Comparison of ENCODE assay signal across 8 cellular contexts in genomic region chr1:22275626-22276395, GRCh38.
DNase-seq lines count a peak whose midpoint lies in the region; TF ChIP-seq lines count a peak whose summit lies in the region.

No MANE protein-coding gene starts in this region.

- intact Hi-C loops in thyroid gland (cut with DNase I), result no loop called here

- TF ChIP-seq CTCF in thyroid gland (IDR thresholded peaks at IDR 0.05), result peak; percentile 71 to 93 (median 76)

- no peaks in the 10 kb centered on the region for H3K9me3 ChIP-seq in thyroid gland

- peak; percentile 31 for DNase-seq in SIG-M5 treated with dmso at 0.1 percent for 504 hours (lab: John Stamatoyannopoulos, UW; ENCODE audit: unreplicated experiment)
- no peak for DNase-seq in SIG-M5 (lab: John Stamatoyannopoulos, UW)
- peak; percentile 25 for DNase-seq in NCI-H2227 treated with DMSO at 0.1 percent for 48 hours (lab: John Stamatoyannopoulos, UW)
- peak; percentile 11 to 18 for DNase-seq in activated CD4-positive, alpha-beta T cell treated with anti-CD3 and anti-CD28 coated beads, Interleukin-2, amount 50 U/mL, for 4 hours
- peak; percentile 16 for DNase-seq in epithelial cell of prostate (ENCODE audit: low read depth, low spot score)
- peak; percentile 64 for DNase-seq in myocyte (ENCODE audit: low read depth)
- DNase-seq in thyroid gland, result peak; percentile 64 to 69
- DNase-seq in GOT3 (lab: John Stamatoyannopoulos, UW), result no peak

- 27 to 41% methylated on average over 13 to 15 of the region's 16 CpGs for WGBS in thyroid gland, 2 donors

- no peaks in the 10 kb centered on the region for H3K36me3 ChIP-seq in thyroid gland

- no peak overlapping the region for H3K27ac ChIP-seq in epithelial cell of prostate
- peak overlapping the region in 1 of 3 donors; percentile 58 for H3K27ac ChIP-seq in thyroid gland

- peaks cover 6 to 9% of the 10 kb centered on the region in 2 donors for H3K4me1 ChIP-seq in thyroid gland

- no peak for TF ChIP-seq POLR2A in thyroid gland (IDR thresholded peaks at IDR 0.05)

- no peaks in the 10 kb centered on the region for H3K27me3 ChIP-seq in thyroid gland

- H3K4me3 ChIP-seq in thyroid gland (replicated peaks in 1 of 3), result no peak overlapping the region

Comparison
In these comparisons a context has a peak if more than half of its experiments do, and no peak if none do; other contexts are left out.
1. DNase-seq: peak in SIG-M5 treated with dmso at 0.1 percent for 504 hours (single experiment), NCI-H2227 treated with DMSO at 0.1 percent for 48 hours (single experiment), activated CD4-positive, alpha-beta T cell treated with anti-CD3 and anti-CD28 coated beads, Interleukin-2, amount 50 U/mL, for 4 hours (2 of 2), epithelial cell of prostate (single experiment), myocyte (single experiment) and thyroid gland (2 of 2); none in SIG-M5 (single experiment) and GOT3 (single experiment).